In genomic region chr2:133240505-133241230, GRCh38 we compare ENCODE assay signal across 16 cellular contexts.
DNase-seq lines count a peak whose midpoint lies in the region; ATAC-seq and TF ChIP-seq lines count a peak whose summit lies in the region.
"Had no signal": no experiment of that assay in that cellular context is flagged by ENCODE, and none has a peak within 500 bp of the region (broad histone marks: within the 10 kb centered on the region; RNA-seq: fewer than 3 reads in every experiment).

No MANE protein-coding gene starts in this region.

- WGBS in heart left ventricle, 4 donors: 55 to 72% (median 62%) methylated on average over 5 of the region's 5 CpGs
- WGBS in suprapubic skin: 48% methylated on average over 5 of the region's 5 CpGs
- WGBS in prostate gland: 56% methylated on average over 5 of the region's 5 CpGs

- H3K27me3 Mint-ChIP-seq in T-helper 17 cell: no peaks in the 10 kb centered on the region

- TF ChIP-seq CTCF in heart left ventricle (IDR thresholded peaks at IDR 0.05) (no peak), suprapubic skin (IDR thresholded peaks at IDR 0.05) (no peak), prostate gland (IDR thresholded peaks at IDR 0.05) (no peak)

- no peaks in the 10 kb centered on the region for H3K4me1 Mint-ChIP-seq in T-helper 17 cell

- H3K27ac ChIP-seq in heart left ventricle (no peak overlapping the region), SJSA1 (peak overlapping the region; percentile 79), suprapubic skin (peak overlapping the region; percentile 48), prostate gland (no peak overlapping the region)
- H3K27ac ChIP-seq: neural progenitor cell had no signal

- no peak for DNase-seq in heart left ventricle
- no peak for DNase-seq in Right ventricle myocardium superior
- DNase-seq in SJSA1 (ENCODE audit: low read depth in 1 of 2, low spot score in 2 of 2): peak; percentile 49 to 53
- DNase-seq in fibroblast of peridontal ligament (ENCODE audit: extremely low read depth): peak; percentile 23
- DNase-seq in suprapubic skin (ENCODE audit: low spot score in 2 of 2): no peak
- DNase-seq in prostate gland (ENCODE audit: low spot score): no peak
- DNase-seq in GOT3 (lab: John Stamatoyannopoulos, UW): no peak
- no peak for DNase-seq in T-helper 17 cell
- DNase-seq: DND-41; left colon; NCI-H1105 treated with DMSO at 0.1 percent for 48 hours; NCI-H526 treated with DMSO at 0.1 percent for 48 hours; SHP77; stimulated activated CD4-positive, alpha-beta T cell treated with anti-CD3 and anti-CD28 coated beads, Interleukin-15, amount 100 ng/mL, for 24 hours had no signal

- ATAC-seq in heart left ventricle (no peak), Right ventricle myocardium superior (ENCODE audit: poor library complexity) (no peak), T-helper 17 cell (no peak)
- ATAC-seq: activated naive CD4-positive, alpha-beta T cell treated with anti-CD3 and anti-CD28 coated beads, Interleukin-2, amount 50 U/mL, for 72 hours; left colon had no signal

- H3K27ac Mint-ChIP-seq in T-helper 17 cell: no peak overlapping the region
- H3K27ac Mint-ChIP-seq: activated naive CD4-positive, alpha-beta T cell treated with anti-CD3 and anti-CD28 coated beads, Interleukin-2, amount 50 U/mL, for 72 hours; neural progenitor cell had no signal

- no peak overlapping the region for H3K4me3 Mint-ChIP-seq in T-helper 17 cell
- H3K4me3 Mint-ChIP-seq: neural progenitor cell had no signal

- peak overlapping the region in 8 of 12 donors; percentile 8 to 35 (median 18) for H3K4me3 ChIP-seq in heart left ventricle
- H3K4me3 ChIP-seq in SJSA1: peak overlapping the region; percentile 19
- H3K4me3 ChIP-seq in suprapubic skin: peak overlapping the region; percentile 24
- H3K4me3 ChIP-seq in prostate gland: no peak overlapping the region
- H3K4me3 ChIP-seq: neural progenitor cell had no signal

- no peaks in the 10 kb centered on the region for H3K9me3 ChIP-seq in heart left ventricle
- H3K9me3 ChIP-seq in SJSA1 (replicated peaks): no peaks in the 10 kb centered on the region
- no peaks in the 10 kb centered on the region for H3K9me3 ChIP-seq in suprapubic skin
- no peaks in the 10 kb centered on the region for H3K9me3 ChIP-seq in prostate gland
- no peaks in the 10 kb centered on the region for H3K9me3 ChIP-seq in T-helper 17 cell (ENCODE audit: control insufficient read depth, low read length, poor library complexity, severe bottlenecking)

- H3K4me1 ChIP-seq in heart left ventricle (peaks cover 0 to 16% (median 2%) of the 10 kb centered on the region in 12 donors), SJSA1 (replicated peaks) (peaks cover 17% of the 10 kb centered on the region), suprapubic skin (peaks cover 7% of the 10 kb centered on the region), prostate gland (replicated peaks) (no peaks in the 10 kb centered on the region)
- H3K4me1 ChIP-seq: neural progenitor cell had no signal

- H3K36me3 Mint-ChIP-seq in T-helper 17 cell (ENCODE audit: low read depth): no peaks in the 10 kb centered on the region
- H3K36me3 Mint-ChIP-seq: activated naive CD4-positive, alpha-beta T cell treated with anti-CD3 and anti-CD28 coated beads, Interleukin-2, amount 50 U/mL, for 72 hours; neural progenitor cell had no signal

- intact Hi-C loops in heart left ventricle (cut with DNase I) (no loop called here), Right ventricle myocardium superior (cut with DNase I) (no loop called here), prostate gland (cut with DNase I) (no loop called here)

- H3K27me3 ChIP-seq in heart left ventricle (no peaks in the 10 kb centered on the region), SJSA1 (replicated peaks) (no peaks in the 10 kb centered on the region), suprapubic skin (no peaks in the 10 kb centered on the region), prostate gland (replicated peaks; ENCODE audit: insufficient read depth) (no peaks in the 10 kb centered on the region)
- H3K27me3 ChIP-seq: neural progenitor cell had no signal

- no peak for TF ChIP-seq POLR2A in heart left ventricle (IDR thresholded peaks at IDR 0.05)
- TF ChIP-seq POLR2A in suprapubic skin (IDR thresholded peaks at IDR 0.05): no peak
- no peak for TF ChIP-seq POLR2A in prostate gland (IDR thresholded peaks at IDR 0.05)

- H3K36me3 ChIP-seq in heart left ventricle (no peaks in the 10 kb centered on the region), SJSA1 (no peaks in the 10 kb centered on the region), suprapubic skin (no peaks in the 10 kb centered on the region), prostate gland (no peaks in the 10 kb centered on the region)
- H3K36me3 ChIP-seq: neural progenitor cell had no signal

- TF ChIP-seq EP300 in suprapubic skin (IDR thresholded peaks at IDR 0.05): no peak

Comparison
In these comparisons a context has a peak if more than half of its experiments do, and no peak if none do; other contexts are left out.
1. DNase-seq: peak in SJSA1 (2 of 2) and fibroblast of peridontal ligament (single experiment); none in heart left ventricle (0 of 5), Right ventricle myocardium superior (single experiment), suprapubic skin (0 of 2), prostate gland (single experiment), GOT3 (single experiment) and T-helper 17 cell (0 of 3).
2. H3K27ac ChIP-seq: peak in SJSA1 (single experiment) and suprapubic skin (single experiment); none in heart left ventricle (0 of 12) and prostate gland (0 of 2).
3. H3K4me3 ChIP-seq: peak in heart left ventricle (8 of 12), SJSA1 (single experiment) and suprapubic skin (single experiment); none in prostate gland (0 of 2).